1 cellular context compared by ENCODE assay signal in the genomic region with DNA sequence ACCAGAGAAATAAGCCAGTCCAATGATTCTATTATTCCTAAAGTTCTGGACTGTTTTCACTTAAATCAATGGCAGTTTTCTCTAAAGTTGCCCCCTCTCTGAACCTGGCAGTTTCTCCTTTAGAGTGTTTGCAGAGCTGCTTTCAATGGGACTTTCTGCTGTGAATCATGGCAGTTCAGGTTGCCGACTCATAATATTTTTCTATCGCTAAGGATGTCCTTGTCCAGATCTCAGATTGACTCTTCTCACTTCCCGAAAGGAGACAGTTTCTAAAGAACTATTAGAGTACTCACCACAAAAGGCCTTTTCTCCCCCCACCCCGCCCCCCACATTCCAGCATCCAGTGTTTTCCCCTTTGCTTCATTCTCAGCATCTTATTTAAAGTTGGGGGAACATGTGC.
TF ChIP-seq lines count a peak whose summit lies in the region.

No MANE protein-coding gene starts in this region.

TF ChIP-seq in SK-N-SH treated with all-trans-retinoic acid at 6 μM for 48 hours, 23 proteins besides CTCF, POLR2A, EP300 and RAD21 (continued from another document):
- TF ChIP-seq, protein P1, sequence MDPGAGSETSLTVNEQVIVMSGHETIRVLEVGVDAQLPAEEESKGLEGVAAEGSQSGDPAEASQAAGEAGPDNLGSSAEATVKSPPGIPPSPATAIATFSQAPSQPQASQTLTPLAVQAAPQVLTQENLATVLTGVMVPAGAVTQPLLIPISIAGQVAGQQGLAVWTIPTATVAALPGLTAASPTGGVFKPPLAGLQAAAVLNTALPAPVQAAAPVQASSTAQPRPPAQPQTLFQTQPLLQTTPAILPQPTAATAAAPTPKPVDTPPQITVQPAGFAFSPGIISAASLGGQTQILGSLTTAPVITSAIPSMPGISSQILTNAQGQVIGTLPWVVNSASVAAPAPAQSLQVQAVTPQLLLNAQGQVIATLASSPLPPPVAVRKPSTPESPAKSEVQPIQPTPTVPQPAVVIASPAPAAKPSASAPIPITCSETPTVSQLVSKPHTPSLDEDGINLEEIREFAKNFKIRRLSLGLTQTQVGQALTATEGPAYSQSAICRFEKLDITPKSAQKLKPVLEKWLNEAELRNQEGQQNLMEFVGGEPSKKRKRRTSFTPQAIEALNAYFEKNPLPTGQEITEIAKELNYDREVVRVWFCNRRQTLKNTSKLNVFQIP (CRISPR knock-in tag; IDR thresholded peaks at IDR 0.05; ENCODE audit: borderline replicate concordance, low read depth) = no peak
- TF ChIP-seq TCF4 (CRISPR knock-in tag; IDR thresholded peaks at IDR 0.05; ENCODE audit: borderline replicate concordance) = no peak
